Comparison of ENCODE assay signal across 21 cellular contexts in genomic region chrX:111759676-111760075, GRCh38.
"Had no signal": no experiment of that assay in that cellular context is flagged by ENCODE, and none has a peak within 500 bp of the region (broad histone marks: within the 10 kb centered on the region; RNA-seq: fewer than 3 reads in every experiment).

No MANE protein-coding gene starts in this region.

- ATAC-seq: effector memory CD8-positive, alpha-beta T cell; left lung; mucosa of descending colon; natural killer cell treated with Interleukin-12 subunit alpha and Interleukin-12 subunit beta and Interleukin-15 and Interleukin-18, amount 100 ng/mL, for 72 hours; pancreas; right lobe of liver; stimulated activated naive CD8-positive, alpha-beta T cell treated with anti-CD3 and anti-CD28 coated beads, Interleukin-15, amount 100 ng/mL, for 72 hours had no signal

- DNase-seq: cortex of kidney; effector memory CD8-positive, alpha-beta T cell; erythroblast; esophagus squamous epithelium; hypothalamus; immature natural killer cell; islet precursor cell; left lung; mesenchymal stem cell; mucosa of descending colon; naive B cell; pancreas; right lobe of liver; stimulated activated CD4-positive, alpha-beta T cell treated with anti-CD3 and anti-CD28 coated beads, Interleukin-12 subunit alpha, Interleukin-12 subunit beta, amount 100 ng/mL, for 4 hours; stimulated activated CD4-positive, alpha-beta T cell treated with anti-CD3 and anti-CD28 coated beads, Interleukin-1b, Interleukin-23, amount 100 ng/mL, for 48 hours; stimulated activated CD4-positive, alpha-beta T cell treated with anti-CD3 and anti-CD28 coated beads, Interleukin-4, amount 100 ng/mL, for 1 hour; stimulated activated CD8-positive, alpha-beta memory T cell treated with anti-CD3 and anti-CD28 coated beads, Interleukin-4, amount 100 ng/mL, for 48 hours; stimulated activated naive CD4-positive, alpha-beta T cell; stimulated activated naive CD8-positive, alpha-beta T cell treated with anti-CD3 and anti-CD28 coated beads, Interleukin-15, amount 100 ng/mL, for 72 hours; transverse colon had no signal
